Comparison of ENCODE assay signal across 9 cellular contexts in the genomic region with DNA sequence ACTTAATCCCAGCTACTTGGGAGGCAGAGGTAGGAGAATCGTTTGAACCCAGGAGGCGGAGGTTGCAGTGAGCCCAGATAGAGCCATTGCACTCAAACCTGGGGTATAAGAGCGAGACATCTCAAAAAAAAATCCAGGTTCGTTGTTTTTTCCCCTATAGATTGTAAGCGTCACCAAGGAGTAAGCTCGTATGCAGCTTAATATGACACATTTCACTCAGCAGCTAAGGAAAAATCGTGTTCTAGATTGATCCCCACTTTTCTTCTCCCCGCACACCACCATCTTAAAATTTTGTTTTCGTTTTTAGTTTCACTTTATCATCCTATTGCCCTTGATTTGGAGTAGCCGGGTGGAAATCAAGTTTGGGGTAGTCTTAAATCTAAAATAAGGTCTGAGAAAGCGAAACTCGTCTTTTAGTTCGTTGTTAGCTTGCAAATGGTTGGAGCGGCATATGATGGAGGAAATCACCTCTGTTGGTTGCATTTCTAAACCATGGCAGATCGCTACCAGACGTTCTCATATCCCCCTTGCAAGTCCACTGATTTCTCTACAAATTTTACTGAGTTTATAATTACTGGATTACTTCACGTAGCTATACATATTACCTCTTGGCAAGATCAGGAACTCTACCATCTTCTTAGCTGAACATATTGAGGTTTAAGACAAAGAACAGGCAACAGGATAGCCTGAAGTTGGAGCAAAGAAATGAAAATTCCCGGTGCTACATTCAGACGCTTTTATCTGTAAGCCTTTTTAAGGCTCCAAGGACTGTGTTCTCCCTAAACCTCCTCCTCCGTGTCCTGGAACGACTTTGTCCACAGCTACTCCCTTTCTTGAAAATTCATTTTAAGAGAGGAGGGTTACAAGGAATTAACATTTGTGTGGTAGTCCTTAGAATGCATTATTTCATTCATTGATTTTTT.
DNase-seq lines count a peak whose midpoint lies in the region; ATAC-seq and FAIRE-seq lines count a peak whose summit lies in the region.
"Had no signal": no experiment of that assay in that cellular context is flagged by ENCODE, and none has a peak within 500 bp of the region (broad histone marks: within the 10 kb centered on the region; RNA-seq: fewer than 3 reads in every experiment).

No MANE protein-coding gene starts in this region.

- peak overlapping the region; percentile 98 for H3K4me3 ChIP-seq in CD4-positive, CD25-positive, alpha-beta regulatory T cell (ENCODE audit: low read depth, low read length)
- H3K4me3 ChIP-seq in Karpas-422 (ENCODE audit: low read length): peak overlapping the region; percentile 66

- H3K36me3 ChIP-seq in CD4-positive, CD25-positive, alpha-beta regulatory T cell (ENCODE audit: control insufficient read depth, insufficient read depth, low read length): no peaks in the 10 kb centered on the region
- H3K36me3 ChIP-seq in Karpas-422 (ENCODE audit: insufficient read depth, low read length): no peaks in the 10 kb centered on the region

- H3K9ac ChIP-seq in Karpas-422 (ENCODE audit: low read length): peak overlapping the region; percentile 63

- peak overlapping the region; percentile 76 for H3K4me2 ChIP-seq in Karpas-422 (ENCODE audit: low read depth, low read length, poor library complexity, severe bottlenecking)

- no peak overlapping the region for H3K27ac Mint-ChIP-seq in CD4-positive, CD25-positive, alpha-beta regulatory T cell

- H3K9me3 Mint-ChIP-seq in CD4-positive, CD25-positive, alpha-beta regulatory T cell: no peaks in the 10 kb centered on the region

- DNase-seq in CD4-positive, CD25-positive, alpha-beta regulatory T cell: peak; percentile 25 to 86 (median 79)
- DNase-seq in Karpas-422 (peak; percentile 62), cerebellar cortex (ENCODE audit: low spot score) (peak; percentile 45), myocyte (ENCODE audit: low read depth) (peak; percentile 27), frontal cortex (ENCODE audit: low spot score in 2 of 2) (no peak), NCI-H526 (lab: John Stamatoyannopoulos, UW) (no peak)

- H3K36me3 Mint-ChIP-seq in CD4-positive, CD25-positive, alpha-beta regulatory T cell: no peaks in the 10 kb centered on the region

- FAIRE-seq in frontal cortex (lab: Jason Lieb, UNC): no peak
- FAIRE-seq: islet of Langerhans had no signal

- ATAC-seq in CD4-positive, CD25-positive, alpha-beta regulatory T cell (ENCODE audit: low read depth in 2 of 2): peak; percentile 7 to 8
- ATAC-seq in HG03342 (IDR thresholded peaks at IDR 0.05; ENCODE audit: unreplicated experiment): no peak
- no peak for ATAC-seq in HG03025 (IDR thresholded peaks at IDR 0.05; ENCODE audit: low FRiP score, unreplicated experiment)

- H3K79me2 ChIP-seq in Karpas-422 (ENCODE audit: low read length): no peaks in the 10 kb centered on the region

- H2AFZ ChIP-seq in Karpas-422 (ENCODE audit: low read length): peak overlapping the region; percentile 97

- H3K4me3 Mint-ChIP-seq in CD4-positive, CD25-positive, alpha-beta regulatory T cell: no peak overlapping the region

- no peaks in the 10 kb centered on the region for H3K9me2 ChIP-seq in Karpas-422 (replicated peaks; ENCODE audit: insufficient read depth, low read length)

- H3K27me3 ChIP-seq in CD4-positive, CD25-positive, alpha-beta regulatory T cell (ENCODE audit: control insufficient read depth, insufficient read depth, low read length): no peaks in the 10 kb centered on the region
- no peaks in the 10 kb centered on the region; the same call in 1 of the 2 replicates for H3K27me3 ChIP-seq in Karpas-422 (ENCODE audit: low read length)

- H3K27ac ChIP-seq in CD4-positive, CD25-positive, alpha-beta regulatory T cell (ENCODE audit: insufficient read depth, low read length, poor library complexity, severe bottlenecking): peak overlapping the region; percentile 91
- no peak overlapping the region for H3K27ac ChIP-seq in Karpas-422 (ENCODE audit: low read length)

- H3K4me1 ChIP-seq in CD4-positive, CD25-positive, alpha-beta regulatory T cell (ENCODE audit: control insufficient read depth, insufficient read depth, low read length, poor library complexity, severe bottlenecking): peaks cover 34% of the 10 kb centered on the region
- H3K4me1 ChIP-seq in Karpas-422 (ENCODE audit: low read length): peaks cover 30% of the 10 kb centered on the region

- no peaks in the 10 kb centered on the region for H3K9me3 ChIP-seq in CD4-positive, CD25-positive, alpha-beta regulatory T cell (ENCODE audit: control insufficient read depth in 2 of 2, low read length in 2 of 2)
- no peaks in the 10 kb centered on the region for H3K9me3 ChIP-seq in Karpas-422 (ENCODE audit: low read length)

- peaks cover 7 to 25% (median 20%) of the 10 kb centered on the region in 4 donors for H3K4me1 Mint-ChIP-seq in CD4-positive, CD25-positive, alpha-beta regulatory T cell

- H3K27me3 Mint-ChIP-seq in CD4-positive, CD25-positive, alpha-beta regulatory T cell: peaks cover 5% of the 10 kb centered on the region

- no peaks in the 10 kb centered on the region for H4K20me1 ChIP-seq in Karpas-422 (ENCODE audit: insufficient read depth, low read depth, low read length)

Comparison
In these comparisons a context has a peak if more than half of its experiments do, and no peak if none do; other contexts are left out.
1. ATAC-seq: peak in CD4-positive, CD25-positive, alpha-beta regulatory T cell (2 of 2); none in HG03342 (single experiment) and HG03025 (single experiment).
2. DNase-seq: peak in CD4-positive, CD25-positive, alpha-beta regulatory T cell (3 of 3), Karpas-422 (single experiment), cerebellar cortex (single experiment) and myocyte (single experiment); none in frontal cortex (0 of 2) and NCI-H526 (0 of 2).